2 cellular contexts compared by ENCODE assay signal in genomic region chr1:67941155-67941554, GRCh38.
TF ChIP-seq lines count a peak whose summit lies in the region.

No MANE protein-coding gene starts in this region.

TF ChIP-seq in IMR-90, 13 proteins besides CTCF, POLR2A, EP300 and RAD21 (continued from another document):
- TF ChIP-seq USF2 (IDR thresholded peaks at IDR 0.05; ENCODE audit: low read depth, low read length) = no peak
- no peak for TF ChIP-seq RFX5 (IDR thresholded peaks at IDR 0.05; ENCODE audit: low read depth, low read length)
- no peak for TF ChIP-seq BHLHE40 (IDR thresholded peaks at IDR 0.05; ENCODE audit: low read depth, low read length)
- TF ChIP-seq CEBPB (IDR thresholded peaks at IDR 0.05; ENCODE audit: low read depth, low read length) = no peak
- no peak for TF ChIP-seq MAZ (IDR thresholded peaks at IDR 0.05; ENCODE audit: borderline replicate concordance, low read depth, low read length)
- no peak for TF ChIP-seq MAFK (IDR thresholded peaks at IDR 0.05; ENCODE audit: low read depth, low read length)
- no peak for TF ChIP-seq RCOR1 (IDR thresholded peaks at IDR 0.05; ENCODE audit: insufficient replicate concordance, low read length)
- no peak for TF ChIP-seq MXI1 (IDR thresholded peaks at IDR 0.05; ENCODE audit: borderline replicate concordance, low read depth, low read length)
- TF ChIP-seq FOS (IDR thresholded peaks at IDR 0.05; ENCODE audit: low read depth, low read length) = no peak
- no peak for TF ChIP-seq NFE2L2 (IDR thresholded peaks at IDR 0.05; ENCODE audit: low read depth, low read length)
- no peak for TF ChIP-seq ELK1 (IDR thresholded peaks at IDR 0.05; ENCODE audit: borderline replicate concordance, low read depth, low read length)

TF ChIP-seq in HEK293T, 16 proteins besides CTCF, POLR2A, EP300 and RAD21 (continued from another document):
- TF ChIP-seq LEF1 (IDR thresholded peaks at IDR 0.05; ENCODE audit: borderline replicate concordance) = no peak
